ENCODE assay signal across 19 cellular contexts in genomic region chr16:81357711-81358270, GRCh38. TPM values are rescaled to one million over a fixed set of nuclear protein-coding genes. Genes with fewer than 3 reads are reported as not detected.
DNase-seq lines count a peak whose midpoint lies in the region; FAIRE-seq and TF ChIP-seq lines count a peak whose summit lies in the region.
"Had no signal": no experiment of that assay in that cellular context is flagged by ENCODE, and none has a peak within 500 bp of the region (broad histone marks: within the 10 kb centered on the region; RNA-seq: fewer than 3 reads in every experiment).

No MANE protein-coding gene starts in this region.

- no peaks in the 10 kb centered on the region for H3K27me3 Mint-ChIP-seq in T-helper 2 cell treated with Interferon-gamma antibody and Interleukin-4, amounts not matched to agents 5 μg/mL and 100 μg/mL, for 36 hours (ENCODE audit: low read depth)
- H3K27me3 Mint-ChIP-seq: CD4-positive, alpha-beta memory T cell; IgD-negative memory B cell had no signal

- no peak overlapping the region for H3K4me3 ChIP-seq in choroid plexus epithelial cell (ENCODE audit: low read depth, low read length)
- H3K4me3 ChIP-seq: BLaER1, GM12878 had no signal

- H3K4me3 Mint-ChIP-seq in T-helper 2 cell treated with Interferon-gamma antibody and Interleukin-4, amounts not matched to agents 5 μg/mL and 100 μg/mL, for 36 hours: no peak overlapping the region
- H3K4me3 Mint-ChIP-seq: CD14-positive monocyte; CD4-positive, alpha-beta memory T cell; IgD-negative memory B cell had no signal

- FAIRE-seq in frontal cortex (lab: Jason Lieb, UNC): no peak
- FAIRE-seq: A204.1, GM12878, HepG2 had no signal

- peak; percentile 55 for DNase-seq in EH (ENCODE audit: low read depth)
- peak; percentile 66 for DNase-seq in amniotic epithelial cell (ENCODE audit: low read depth)
- peak; percentile 64 for DNase-seq in choroid plexus epithelial cell (ENCODE audit: low read depth)
- DNase-seq in non-pigmented ciliary epithelial cell (ENCODE audit: low read depth): peak; percentile 26
- DNase-seq in T-helper 2 cell treated with Interferon-gamma antibody and Interleukin-4, amounts not matched to agents 5 μg/mL and 100 μg/mL, for 36 hours (ENCODE audit: low spot score): no peak
- DNase-seq in NCI-H748 treated with DMSO at 0.1 percent for 48 hours (lab: John Stamatoyannopoulos, UW): no peak
- no peak for DNase-seq in frontal cortex (ENCODE audit: low spot score in 2 of 2)
- DNase-seq: ACHN; CD4-positive, alpha-beta memory T cell; DMS153; DMS79; GOT3; H7 had no signal

- peaks cover 5% of the 10 kb centered on the region for H3K4me1 Mint-ChIP-seq in T-helper 2 cell treated with Interferon-gamma antibody and Interleukin-4, amounts not matched to agents 5 μg/mL and 100 μg/mL, for 36 hours (ENCODE audit: low read depth)
- H3K4me1 Mint-ChIP-seq: CD14-positive monocyte; CD4-positive, alpha-beta memory T cell; IgD-negative memory B cell had no signal

- H3K9me3 Mint-ChIP-seq in T-helper 2 cell treated with Interferon-gamma antibody and Interleukin-4, amounts not matched to agents 5 μg/mL and 100 μg/mL, for 36 hours: no peaks in the 10 kb centered on the region

- TF ChIP-seq CTCF in choroid plexus epithelial cell (conservative IDR thresholded peaks at IDR 0.05; ENCODE audit: low read depth, low read length): no peak

- H3K36me3 Mint-ChIP-seq in T-helper 2 cell treated with Interferon-gamma antibody and Interleukin-4, amounts not matched to agents 5 μg/mL and 100 μg/mL, for 36 hours (ENCODE audit: low read depth): peaks cover 24% of the 10 kb centered on the region

- no peak overlapping the region for H3K27ac Mint-ChIP-seq in T-helper 2 cell treated with Interferon-gamma antibody and Interleukin-4, amounts not matched to agents 5 μg/mL and 100 μg/mL, for 36 hours
- H3K27ac Mint-ChIP-seq: CD14-positive monocyte; CD4-positive, alpha-beta memory T cell; IgD-negative memory B cell had no signal

RNA-seq across cellular contexts. Expression of gene GAN, which starts 43.0 kb away (rescaled TPM):
- total RNA-seq in frontal cortex: 22.8 TPM

Comparison
In these comparisons a context has a peak if more than half of its experiments do, and no peak if none do; other contexts are left out.
1. DNase-seq: peak in EH (single experiment), amniotic epithelial cell (single experiment), choroid plexus epithelial cell (single experiment) and non-pigmented ciliary epithelial cell (single experiment); none in T-helper 2 cell treated with Interferon-gamma antibody and Interleukin-4, amounts not matched to agents 5 μg/mL and 100 μg/mL, for 36 hours (single experiment), NCI-H748 treated with DMSO at 0.1 percent for 48 hours (single experiment) and frontal cortex (0 of 2).